14 cellular contexts compared by ENCODE assay signal in the genomic region with DNA sequence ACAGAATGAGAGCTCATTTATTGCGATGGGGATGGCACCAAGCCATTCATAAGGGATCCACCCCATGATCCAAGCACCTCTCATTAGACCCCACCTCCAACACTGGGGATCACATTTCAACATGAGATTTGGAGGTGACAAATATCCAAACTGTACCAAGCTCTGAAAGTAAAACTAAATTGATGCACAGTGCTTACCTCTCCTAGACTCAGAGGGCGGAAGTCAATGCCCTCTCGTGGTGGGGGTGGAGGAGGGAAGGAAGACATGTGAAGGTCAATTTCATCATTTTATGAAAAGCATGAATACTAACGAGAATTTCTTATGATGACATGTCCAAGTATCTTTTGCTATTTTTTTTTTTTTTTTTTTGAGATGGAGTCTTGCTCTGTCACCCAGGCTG.
DNase-seq lines count a peak whose midpoint lies in the region; ATAC-seq, FAIRE-seq and TF ChIP-seq lines count a peak whose summit lies in the region.
"Had no signal": no experiment of that assay in that cellular context is flagged by ENCODE, and none has a peak within 500 bp of the region (broad histone marks: within the 10 kb centered on the region; RNA-seq: fewer than 3 reads in every experiment).

No MANE protein-coding gene starts in this region.

- FAIRE-seq in H54 (lab: Jason Lieb, UNC) = no peak
- FAIRE-seq: D721Med, urothelium cell line had no signal

- H3K27ac ChIP-seq in vagina = no peak overlapping the region
- H3K27ac ChIP-seq: heart left ventricle had no signal

- no peak overlapping the region for H3K4me3 Mint-ChIP-seq in activated naive CD8-positive, alpha-beta T cell treated with anti-CD3 and anti-CD28 coated beads for 36 hours

- no peaks in the 10 kb centered on the region for H3K36me3 Mint-ChIP-seq in activated naive CD8-positive, alpha-beta T cell treated with anti-CD3 and anti-CD28 coated beads for 36 hours

- H3K27me3 Mint-ChIP-seq in activated naive CD8-positive, alpha-beta T cell treated with anti-CD3 and anti-CD28 coated beads for 36 hours = peaks cover 3% of the 10 kb centered on the region

- DNase-seq in GM10266 (ENCODE audit: extremely low spot score) = no peak
- DNase-seq in activated naive CD8-positive, alpha-beta T cell treated with anti-CD3 and anti-CD28 coated beads for 36 hours = peak; percentile 56
- no peak for DNase-seq in vagina (ENCODE audit: extremely low spot score in 2 of 2)
- no peak for DNase-seq in NCI-H510A (lab: John Stamatoyannopoulos, UW)
- no peak for DNase-seq in omental fat pad (ENCODE audit: low spot score)
- DNase-seq in H54 (ENCODE audit: insufficient read length, low spot score) = no peak
- DNase-seq: cortex of kidney, heart left ventricle, NCI-H187, SHP77 treated with DMSO at 0.1 percent for 48 hours had no signal

- no peaks in the 10 kb centered on the region for H3K27me3 ChIP-seq in vagina
- H3K27me3 ChIP-seq: heart left ventricle had no signal

- peaks cover 24% of the 10 kb centered on the region for H3K4me1 Mint-ChIP-seq in activated naive CD8-positive, alpha-beta T cell treated with anti-CD3 and anti-CD28 coated beads for 36 hours

- H3K9me3 Mint-ChIP-seq in activated naive CD8-positive, alpha-beta T cell treated with anti-CD3 and anti-CD28 coated beads for 36 hours = no peaks in the 10 kb centered on the region

- intact Hi-C loops in vagina (cut with DNase I) = no loop called here

- H3K4me3 ChIP-seq in vagina = no peak overlapping the region
- H3K4me3 ChIP-seq: heart left ventricle had no signal

- no peak for TF ChIP-seq POLR2A in vagina (IDR thresholded peaks at IDR 0.05)
- no peak for TF ChIP-seq POLR2A in H54 (IDR thresholded peaks at IDR 0.05; ENCODE audit: low read depth, low read length)

- H3K4me1 ChIP-seq in vagina = peaks cover 7% of the 10 kb centered on the region

- ATAC-seq in GM18909 (IDR thresholded peaks at IDR 0.05; ENCODE audit: poor library complexity, unreplicated experiment) = peak; percentile 61
- ATAC-seq in HG03280 (IDR thresholded peaks at IDR 0.05; ENCODE audit: unreplicated experiment) = peak; percentile 62
- ATAC-seq in omental fat pad (ENCODE audit: low FRiP score) = no peak
- ATAC-seq: heart left ventricle had no signal

- no peaks in the 10 kb centered on the region for H3K36me3 ChIP-seq in vagina
- H3K36me3 ChIP-seq: heart left ventricle had no signal

- no peaks in the 10 kb centered on the region for H3K9me3 ChIP-seq in vagina
- H3K9me3 ChIP-seq: heart left ventricle had no signal

- no peak overlapping the region for H3K27ac Mint-ChIP-seq in activated naive CD8-positive, alpha-beta T cell treated with anti-CD3 and anti-CD28 coated beads for 36 hours

- TF ChIP-seq CTCF in GM10266 (IDR thresholded peaks at IDR 0.05; ENCODE audit: control insufficient read depth, insufficient read depth, low read depth, missing control alignments) (peak; percentile 51), vagina (IDR thresholded peaks at IDR 0.05) (no peak), omental fat pad (IDR thresholded peaks at IDR 0.05) (no peak)
